In the genomic region with DNA sequence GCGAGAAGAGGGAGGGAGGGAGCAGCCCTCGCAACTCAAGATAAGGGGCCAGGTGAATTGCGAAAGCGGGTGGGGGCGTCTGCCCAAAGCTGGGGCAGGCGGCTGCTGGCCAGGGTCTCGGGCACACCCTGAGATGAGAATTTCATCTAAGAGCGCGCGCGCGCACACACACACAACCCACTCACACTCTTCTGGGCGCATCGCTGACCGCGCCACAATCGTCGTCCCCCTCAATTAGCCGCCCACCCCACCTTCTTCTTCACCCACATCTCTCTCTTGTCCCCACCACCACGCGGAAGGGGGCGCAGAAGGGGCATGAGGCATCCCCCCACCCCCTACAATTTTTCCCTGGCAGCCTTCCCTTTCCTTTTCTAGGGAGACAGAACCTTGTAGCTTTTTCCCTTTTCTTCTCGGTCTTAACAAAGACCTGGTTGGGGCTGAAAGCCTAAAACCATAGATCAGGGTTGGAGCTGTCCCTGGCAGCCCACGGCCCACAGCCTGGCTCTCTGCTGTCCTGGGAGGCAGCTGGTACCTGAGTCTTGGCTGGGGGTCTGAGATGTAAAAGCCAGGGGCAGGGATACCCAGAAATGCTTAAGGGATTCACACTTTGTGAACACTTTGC, we compare ENCODE assay signal across 1 cellular context.
A peak's percentile ranks its signal among the peaks of the same experiment; 100 is the strongest.
TF ChIP-seq lines count a peak whose summit lies in the region.

No MANE protein-coding gene starts in this region.

TF ChIP-seq in H1, 55 proteins besides CTCF, POLR2A, EP300 and RAD21:
- TF ChIP-seq TEAD4 (IDR thresholded peaks at IDR 0.05; ENCODE audit: low read depth, low read length): no peak
- TF ChIP-seq KDM4A (IDR thresholded peaks at IDR 0.05; ENCODE audit: low read depth, low read length, severe bottlenecking): peak; percentile 11
- no peak for TF ChIP-seq JUND (IDR thresholded peaks at IDR 0.05; ENCODE audit: low read length)
- no peak for TF ChIP-seq PHF8 (conservative IDR thresholded peaks at IDR 0.05; ENCODE audit: low read depth, low read length)
- TF ChIP-seq SP4 (IDR thresholded peaks at IDR 0.05; ENCODE audit: low read length): no peak
- TF ChIP-seq TCF12 (IDR thresholded peaks at IDR 0.05; ENCODE audit: low read depth, low read length): no peak
- TF ChIP-seq, protein P1, sequence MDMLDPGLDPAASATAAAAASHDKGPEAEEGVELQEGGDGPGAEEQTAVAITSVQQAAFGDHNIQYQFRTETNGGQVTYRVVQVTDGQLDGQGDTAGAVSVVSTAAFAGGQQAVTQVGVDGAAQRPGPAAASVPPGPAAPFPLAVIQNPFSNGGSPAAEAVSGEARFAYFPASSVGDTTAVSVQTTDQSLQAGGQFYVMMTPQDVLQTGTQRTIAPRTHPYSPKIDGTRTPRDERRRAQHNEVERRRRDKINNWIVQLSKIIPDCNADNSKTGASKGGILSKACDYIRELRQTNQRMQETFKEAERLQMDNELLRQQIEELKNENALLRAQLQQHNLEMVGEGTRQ (IDR thresholded peaks at IDR 0.05; ENCODE audit: low read length): no peak
- no peak for TF ChIP-seq SP1 (IDR thresholded peaks at IDR 0.05; ENCODE audit: low read depth, low read length)
- no peak for TF ChIP-seq RFX5 (IDR thresholded peaks at IDR 0.05; ENCODE audit: borderline replicate concordance, low read depth, low read length)
- TF ChIP-seq SIX5 (IDR thresholded peaks at IDR 0.05; ENCODE audit: low read depth, low read length): no peak
- TF ChIP-seq RNF2 (IDR thresholded peaks at IDR 0.05; ENCODE audit: borderline replicate concordance, low read depth, low read length, missing control alignments, poor library complexity, severe bottlenecking): no peak
- TF ChIP-seq CBX5 (IDR thresholded peaks at IDR 0.05; ENCODE audit: low read depth, low read length): no peak
- TF ChIP-seq CTBP2 (IDR thresholded peaks at IDR 0.05; ENCODE audit: borderline replicate concordance, insufficient read depth, insufficient read length, low read length): no peak
- TF ChIP-seq NANOG (IDR thresholded peaks at IDR 0.05; ENCODE audit: insufficient read depth, low read depth, low read length, poor library complexity, severe bottlenecking): no peak
- peak; percentile 6 for TF ChIP-seq SUZ12 (IDR thresholded peaks at IDR 0.05; ENCODE audit: low read length)
TF ChIP-seq in H1: peak in this region for 2.
